9 cellular contexts compared by ENCODE assay signal in the genomic region with DNA sequence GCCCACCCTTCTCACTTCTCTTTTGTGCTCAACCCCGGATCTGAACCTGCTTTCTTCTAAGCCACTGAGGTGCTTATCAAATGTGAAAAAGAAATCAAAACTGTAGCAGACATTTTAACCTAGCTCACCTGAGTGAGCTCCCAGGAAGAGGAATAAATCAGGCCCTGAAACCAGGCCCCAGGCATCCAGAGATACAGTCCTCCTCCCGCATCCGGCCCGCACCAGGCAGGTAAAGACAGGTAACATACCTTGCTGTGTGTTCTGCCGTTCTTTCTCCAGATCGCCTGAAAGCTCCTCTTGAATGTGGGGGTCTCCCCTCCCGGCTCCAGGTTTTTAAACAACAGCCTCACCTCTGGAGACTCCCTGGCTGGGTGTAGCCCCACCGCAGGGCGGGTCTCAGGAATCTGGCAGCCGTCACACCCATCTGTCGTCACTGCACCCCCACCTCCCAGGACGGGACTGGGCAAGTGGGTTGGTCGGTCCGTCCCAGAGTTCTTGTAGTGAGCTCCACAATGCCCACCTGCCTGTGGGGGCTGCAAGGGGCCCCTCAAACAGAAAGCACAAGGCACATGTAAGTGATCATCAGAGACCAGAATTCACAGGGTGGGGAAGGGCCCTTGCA. TPM values are rescaled to one million over a fixed set of nuclear protein-coding genes. Genes with fewer than 3 reads are reported as not detected.
A peak's percentile ranks its signal among the peaks of the same experiment; 100 is the strongest.
DNase-seq lines count a peak whose midpoint lies in the region; ATAC-seq and TF ChIP-seq lines count a peak whose summit lies in the region.
"Had no signal": no experiment of that assay in that cellular context is flagged by ENCODE, and none has a peak within 500 bp of the region (broad histone marks: within the 10 kb centered on the region; RNA-seq: fewer than 3 reads in every experiment).

A gene (minus strand): TSS at position 305 of the 622 bp plus-strand sequence. CDS start 1,481 bp downstream, outside the sequence.

- H3K9me3 ChIP-seq in BLaER1 (no peaks in the 10 kb centered on the region), IMR-90 (ENCODE audit: control insufficient read depth, insufficient read depth, low read length) (no peaks in the 10 kb centered on the region), endodermal cell (ENCODE audit: control insufficient read depth, low read length) (no peaks in the 10 kb centered on the region), neural progenitor cell (ENCODE audit: low read depth) (no peaks in the 10 kb centered on the region)

- H3K79me1 ChIP-seq in IMR-90 (ENCODE audit: low read depth in 1 of 2, low read length in 2 of 2): no peaks in the 10 kb centered on the region

- H3K27me3 Mint-ChIP-seq in endodermal cell (ENCODE audit: insufficient read depth) (peaks cover 4% of the 10 kb centered on the region), neural progenitor cell (ENCODE audit: insufficient read depth, low read depth) (peaks cover 9% of the 10 kb centered on the region)

- ATAC-seq in IMR-90 (ENCODE audit: low read depth) (no peak), HG03025 (IDR thresholded peaks at IDR 0.05; ENCODE audit: low FRiP score, unreplicated experiment) (no peak)

- TF ChIP-seq POLR2A in IMR-90 (IDR thresholded peaks at IDR 0.05; ENCODE audit: low read depth, low read length): no peak

- peak within 1 kb of the TSS; percentile 87 for H3K4me2 ChIP-seq in BLaER1
- no peak within 1 kb of the TSS for H3K4me2 ChIP-seq in IMR-90 (ENCODE audit: low read depth, low read length)
- no peak within 1 kb of the TSS for H3K4me2 ChIP-seq in neural progenitor cell

- no peak within 1 kb of the TSS for H4K91ac ChIP-seq in IMR-90 (ENCODE audit: insufficient read depth, low read depth, low read length)

- H4K8ac ChIP-seq in IMR-90 (ENCODE audit: low read depth in 2 of 2, low read length in 2 of 2): peak within 1 kb of the TSS; percentile 59 to 96; a peak in 2 of 4 replicates

- H3K4me3 Mint-ChIP-seq in endodermal cell (no peak within 1 kb of the TSS), neural progenitor cell (no peak within 1 kb of the TSS)

- peak within 1 kb of the TSS; percentile 42; the same call in 1 of the 2 replicates for H3K27ac ChIP-seq in BLaER1
- no peak within 1 kb of the TSS for H3K27ac ChIP-seq in IMR-90 (ENCODE audit: insufficient read depth, low read length)
- no peak within 1 kb of the TSS for H3K27ac ChIP-seq in endodermal cell (ENCODE audit: low read depth, low read length)
- no peak within 1 kb of the TSS for H3K27ac ChIP-seq in neural progenitor cell

- H4K5ac ChIP-seq in IMR-90 (ENCODE audit: low read depth, low read length): no peak within 1 kb of the TSS

- H3K4me1 Mint-ChIP-seq in endodermal cell (peaks cover 30% of the 10 kb centered on the region), neural progenitor cell (peaks cover 26% of the 10 kb centered on the region)

- H2AFZ ChIP-seq in IMR-90 (replicated peaks; ENCODE audit: low read length, poor library complexity): peak within 1 kb of the TSS; percentile 90
- no peak within 1 kb of the TSS for H2AFZ ChIP-seq in neural progenitor cell (replicated peaks)

- H3K9me1 ChIP-seq in IMR-90 (ENCODE audit: insufficient read depth, low read length): peaks cover 21% of the 10 kb centered on the region

- H3K56ac ChIP-seq in IMR-90 (ENCODE audit: extremely low read depth, insufficient read depth, low read length): no peak within 1 kb of the TSS

- 77% methylated on average over 10 of the region's 14 CpGs; no CpG with 5 or more reads in 1 of the 2 experiments for WGBS in IMR-90 (ENCODE audit: extremely low coverage in 2 of 2, insufficient read length in 1 of 2), 2 experiments
- WGBS in endodermal cell (ENCODE audit: insufficient coverage in 1 of 2, insufficient read length in 1 of 2), 2 experiments: 87 to 89% methylated on average over 13 to 14 of the region's 14 CpGs

- peak within 1 kb of the TSS; percentile 73 for H2AK9ac ChIP-seq in IMR-90 (replicated peaks; ENCODE audit: low read depth, low read length, poor library complexity)

- POLR2A ChIA-PET in IMR-90 (lab: Charles Lee; ENCODE audit: unreplicated experiment): no interaction called here

- H3K4me1 ChIP-seq in BLaER1 (peaks cover 62% of the 10 kb centered on the region), IMR-90 (ENCODE audit: control insufficient read depth, insufficient read depth, low read length) (peaks cover 18% of the 10 kb centered on the region), endodermal cell (ENCODE audit: control insufficient read depth, insufficient read depth, low read length) (peaks cover 14% of the 10 kb centered on the region), neural progenitor cell (peaks cover 4% of the 10 kb centered on the region)

- dilution Hi-C loops in IMR-90 (cut with HindIII; ENCODE audit: low sequenced_read_pairs, unreplicated experiment): no loop called here

- no peak for DNase-seq in IMR-90
- DNase-seq in endodermal cell: no peak
- no peak for DNase-seq in neural progenitor cell (ENCODE audit: low spot score)
- no peak for DNase-seq in NOMO-1 treated with DMSO at 0.1 percent for 48 hours (lab: John Stamatoyannopoulos, UW; ENCODE audit: unreplicated experiment)
- DNase-seq in NCI-H1694 treated with DMSO at 0.1 percent for 48 hours (lab: John Stamatoyannopoulos, UW): no peak
- no peak for DNase-seq in GM13977 (ENCODE audit: low spot score)

- H3K4ac ChIP-seq in IMR-90 (ENCODE audit: low read depth, low read length): no peak within 1 kb of the TSS; the same call in 1 of the 2 replicates

- H3K27me3 ChIP-seq in BLaER1 (no peaks in the 10 kb centered on the region), IMR-90 (ENCODE audit: control insufficient read depth, insufficient read depth, low read length) (no peaks in the 10 kb centered on the region; the same call in 1 of the 2 replicates), endodermal cell (ENCODE audit: control insufficient read depth, insufficient read depth, low read length, poor library complexity, severe bottlenecking) (no peaks in the 10 kb centered on the region), neural progenitor cell (no peaks in the 10 kb centered on the region)

- intact Hi-C loops in IMR-90 (cut with micrococcal nuclease): no loop called here

- H3K14ac ChIP-seq in IMR-90 (replicated peaks; ENCODE audit: low read depth, low read length): no peak within 1 kb of the TSS

- no peak for TF ChIP-seq CTCF in IMR-90 (conservative IDR thresholded peaks at IDR 0.05; ENCODE audit: low read depth, low read length)
- no peak for TF ChIP-seq CTCF in endodermal cell (conservative IDR thresholded peaks at IDR 0.05)
- no peak for TF ChIP-seq CTCF in neural progenitor cell (IDR thresholded peaks at IDR 0.05)
- TF ChIP-seq CTCF in GM13977 (IDR thresholded peaks at IDR 0.05; ENCODE audit: extremely low read depth, insufficient read depth, missing control alignments): no peak

- H2BK5ac ChIP-seq in IMR-90 (ENCODE audit: low read depth, low read length, poor library complexity, severe bottlenecking): no peak within 1 kb of the TSS

- 0 out of 2 replicates have a peak within 1 kb of the TSS, but pooled peaks have one; percentile 28 for H2AK5ac ChIP-seq in IMR-90 (ENCODE audit: low read depth, low read length)

- H2BK15ac ChIP-seq in IMR-90 (ENCODE audit: low read depth, low read length): no peak within 1 kb of the TSS

- no peak within 1 kb of the TSS for H3K18ac ChIP-seq in IMR-90 (ENCODE audit: low read depth, low read length)

- H3K9ac ChIP-seq in BLaER1 (no peak within 1 kb of the TSS), IMR-90 (ENCODE audit: low read depth, low read length) (no peak within 1 kb of the TSS), endodermal cell (ENCODE audit: extremely low read depth, low read length, poor library complexity, severe bottlenecking) (no peak within 1 kb of the TSS), neural progenitor cell (no peak within 1 kb of the TSS)

- no peak for TF ChIP-seq RAD21 in IMR-90 (IDR thresholded peaks at IDR 0.05; ENCODE audit: low read length)

- H2BK120ac ChIP-seq in IMR-90 (ENCODE audit: low read depth, low read length): no peak within 1 kb of the TSS

- H4K20me1 ChIP-seq in BLaER1: no peaks in the 10 kb centered on the region
- no peaks in the 10 kb centered on the region for H4K20me1 ChIP-seq in IMR-90 (ENCODE audit: insufficient read depth, low read length)
- no peaks in the 10 kb centered on the region for H4K20me1 ChIP-seq in neural progenitor cell (ENCODE audit: low read depth)

- peak within 1 kb of the TSS; percentile 91 for H3K27ac Mint-ChIP-seq in endodermal cell
- H3K27ac Mint-ChIP-seq in neural progenitor cell: peak within 1 kb of the TSS; percentile 83

- H2BK20ac ChIP-seq in IMR-90 (ENCODE audit: low read depth, low read length): peak within 1 kb of the TSS; percentile 27

- no peaks in the 10 kb centered on the region for H3K9me3 Mint-ChIP-seq in endodermal cell
- no peaks in the 10 kb centered on the region for H3K9me3 Mint-ChIP-seq in neural progenitor cell

- BruUV-seq in IMR-90 (replicated peaks; lab: Mats Ljungman, UMichigan): no TSS peak

- H3K36me3 Mint-ChIP-seq in endodermal cell (ENCODE audit: low read depth) (no peaks in the 10 kb centered on the region), neural progenitor cell (no peaks in the 10 kb centered on the region)

- H3K4me3 ChIP-seq in BLaER1: no peak within 1 kb of the TSS
- H3K4me3 ChIP-seq in IMR-90 (ENCODE audit: insufficient read depth, low read depth, low read length): no peak within 1 kb of the TSS
- no peak within 1 kb of the TSS for H3K4me3 ChIP-seq in endodermal cell (ENCODE audit: low read length)
- H3K4me3 ChIP-seq in neural progenitor cell: no peak within 1 kb of the TSS
- H3K4me3 ChIP-seq: coronary artery had no signal

- CTCF ChIA-PET in IMR-90 (lab: Yijun Ruan, JAX): interaction anchor here (1.2 kb wide), 1 partner anchor 25 kb away, joined by 3 read pairs; no protein-coding TSS in a partner anchor

- H3F3A ChIP-seq in neural progenitor cell (ENCODE audit: low read depth): no peaks in the 10 kb centered on the region

- H3K79me2 ChIP-seq in neural progenitor cell (ENCODE audit: low read depth): no peaks in the 10 kb centered on the region

- in situ Hi-C loops in IMR-90 (cut with MboI; ENCODE audit: low sequenced_read_pairs) (no loop called here), GM13977 (cut with MboI; ENCODE audit: low pct_unique_long_range_greater_than_20kb, low sequenced_read_pairs, unreplicated experiment) (no loop called here)

- no peak within 1 kb of the TSS for H3K23ac ChIP-seq in IMR-90 (ENCODE audit: low read depth, low read length)

- H3K36me3 ChIP-seq in BLaER1: no peaks in the 10 kb centered on the region
- H3K36me3 ChIP-seq in IMR-90 (ENCODE audit: control insufficient read depth, insufficient read depth, low read length): no peaks in the 10 kb centered on the region
- H3K36me3 ChIP-seq in endodermal cell (ENCODE audit: control insufficient read depth, insufficient read depth, low read length): no peaks in the 10 kb centered on the region
- no peaks in the 10 kb centered on the region for H3K36me3 ChIP-seq in neural progenitor cell

RNA-seq across cellular contexts. Expression of the gene that starts here (rescaled TPM):
- 0.72 and 1.1 TPM in 2 replicates for total RNA-seq in IMR-90 (2012; rRNA removed)
- polyA plus RNA-seq in IMR-90 (2012; rRNA removed): 1.6 and 2.1 TPM in 2 replicates
- 0.83 and 2.0 TPM in 2 replicates for polyA plus RNA-seq in IMR-90 (2012; cell fraction: cytosol; rRNA removed)
- polyA plus RNA-seq in IMR-90 (2012; cell fraction: nucleus; rRNA removed; ENCODE audit: low replicate concordance): 1.1 and 1.8 TPM in 2 replicates
- 1 to 10 TPM in 1 of 2 donors, under 1 TPM in 1; 0.53 to 1.9 TPM for total RNA-seq in endodermal cell
- 0.75 TPM for polyA plus RNA-seq in endodermal cell (2013, experiment 1 of 2)
- polyA plus RNA-seq in endodermal cell (2013, experiment 2 of 2): 0.29 TPM
- total RNA-seq in neural progenitor cell (ENCODE audit: low replicate concordance): 0.19 TPM in 1 of 2 replicates, not detected in the other
